Comparison of ENCODE assay signal across 13 cellular contexts in genomic region chr7:107857541-107857912, GRCh38. TPM values are rescaled to one million over a fixed set of nuclear protein-coding genes. Genes with fewer than 3 reads are reported as not detected.
DNase-seq lines count a peak whose midpoint lies in the region; ATAC-seq and TF ChIP-seq lines count a peak whose summit lies in the region.
"Had no signal": no experiment of that assay in that cellular context is flagged by ENCODE, and none has a peak within 500 bp of the region (broad histone marks: within the 10 kb centered on the region; RNA-seq: fewer than 3 reads in every experiment).

No MANE protein-coding gene starts in this region.

- H3K27ac ChIP-seq in CD8-positive, alpha-beta memory T cell (ENCODE audit: low read depth, low read length): peak overlapping the region; percentile 16
- H3K27ac ChIP-seq in psoas muscle: no peak overlapping the region
- H3K27ac ChIP-seq: coronary artery, SJCRH30 had no signal

- H3K4me3 Mint-ChIP-seq in CD8-positive, alpha-beta memory T cell: peak overlapping the region in 6 of 7 donors; percentile 55 to 76 (median 69)
- H3K4me3 Mint-ChIP-seq in central memory CD8-positive, alpha-beta T cell: peak overlapping the region; percentile 53
- peak overlapping the region; percentile 23 for H3K4me3 Mint-ChIP-seq in natural killer cell treated with Interleukin-12 subunit alpha and Interleukin-12 subunit beta and Interleukin-15 and Interleukin-18, amount 100 ng/mL, for 72 hours
- H3K4me3 Mint-ChIP-seq: stimulated activated naive B cell treated with anti-CD40 and anti-IgM and Interleukin-4, amounts not matched to agents 10 μg/mL and 1 μg/mL and 100 μg/mL, for 72 hours had no signal

- peak overlapping the region; percentile 82 to 97 (median 88) for H3K27ac Mint-ChIP-seq in CD8-positive, alpha-beta memory T cell
- H3K27ac Mint-ChIP-seq in central memory CD8-positive, alpha-beta T cell (ENCODE audit: low read depth): peak overlapping the region; percentile 88
- peak overlapping the region; percentile 18 to 40 for H3K27ac Mint-ChIP-seq in natural killer cell treated with Interleukin-12 subunit alpha and Interleukin-12 subunit beta and Interleukin-15 and Interleukin-18, amount 100 ng/mL, for 72 hours
- H3K27ac Mint-ChIP-seq: stimulated activated naive B cell treated with anti-CD40 and anti-IgM and Interleukin-4, amounts not matched to agents 10 μg/mL and 1 μg/mL and 100 μg/mL, for 72 hours had no signal

- POLR2A ChIA-PET in CD8-positive, alpha-beta memory T cell (lab: Charles Lee): interaction anchor here (1.3 to 1.9 kb wide), 3 partner anchors 11 to 114 kb away, joined by 3 to 10 read pairs (median 7); partner anchors contain the start of gene CBLL1

- H3K4me1 ChIP-seq in CD8-positive, alpha-beta memory T cell (ENCODE audit: insufficient read depth, low read length): peaks cover 23% of the 10 kb centered on the region
- peaks cover 20% of the 10 kb centered on the region for H3K4me1 ChIP-seq in psoas muscle
- H3K4me1 ChIP-seq: SJCRH30 had no signal

- H3K9me3 ChIP-seq in CD8-positive, alpha-beta memory T cell (ENCODE audit: low read length): no peaks in the 10 kb centered on the region
- H3K9me3 ChIP-seq in psoas muscle: no peaks in the 10 kb centered on the region
- H3K9me3 ChIP-seq: SJCRH30 had no signal

- no peak for TF ChIP-seq CTCF in psoas muscle (IDR thresholded peaks at IDR 0.05)

- intact Hi-C loops in psoas muscle (cut with DNase I): no loop called here

- H3K4me3 ChIP-seq in CD8-positive, alpha-beta memory T cell (ENCODE audit: low read length): no peak overlapping the region
- H3K4me3 ChIP-seq in psoas muscle: no peak overlapping the region
- H3K4me3 ChIP-seq: coronary artery, K562, SJCRH30 had no signal

- H3K27me3 ChIP-seq in CD8-positive, alpha-beta memory T cell (ENCODE audit: insufficient read depth, low read length, poor library complexity, severe bottlenecking): no peaks in the 10 kb centered on the region
- H3K27me3 ChIP-seq in psoas muscle (ENCODE audit: insufficient read depth in 3 of 3, low read length in 2 of 3): no peaks in the 10 kb centered on the region

- DNase-seq in CD8-positive, alpha-beta memory T cell: no peak
- DNase-seq in RPMI7951 (ENCODE audit: low read depth) (peak; percentile 24), NCI-H748 treated with DMSO at 0.1 percent for 48 hours (lab: John Stamatoyannopoulos, UW) (no peak), psoas muscle (no peak), NCI-H1694 (lab: John Stamatoyannopoulos, UW) (no peak)
- DNase-seq in central memory CD8-positive, alpha-beta T cell (ENCODE audit: low spot score in 2 of 2): no peak
- no peak for DNase-seq in natural killer cell treated with Interleukin-12 subunit alpha and Interleukin-12 subunit beta and Interleukin-15 and Interleukin-18, amount 100 ng/mL, for 72 hours (ENCODE audit: low spot score)
- DNase-seq: NCI-H2227 treated with DMSO at 0.1 percent for 48 hours; SJCRH30; stimulated activated naive B cell treated with anti-CD40 and anti-IgM and Interleukin-4, amounts not matched to agents 10 μg/mL and 1 μg/mL and 100 μg/mL, for 72 hours had no signal

- H3K27me3 Mint-ChIP-seq in CD8-positive, alpha-beta memory T cell: no peaks in the 10 kb centered on the region
- no peaks in the 10 kb centered on the region for H3K27me3 Mint-ChIP-seq in central memory CD8-positive, alpha-beta T cell
- H3K27me3 Mint-ChIP-seq in natural killer cell treated with Interleukin-12 subunit alpha and Interleukin-12 subunit beta and Interleukin-15 and Interleukin-18, amount 100 ng/mL, for 72 hours: no peaks in the 10 kb centered on the region
- H3K27me3 Mint-ChIP-seq: stimulated activated naive B cell treated with anti-CD40 and anti-IgM and Interleukin-4, amounts not matched to agents 10 μg/mL and 1 μg/mL and 100 μg/mL, for 72 hours had no signal

- H3K9me3 Mint-ChIP-seq in CD8-positive, alpha-beta memory T cell: no peaks in the 10 kb centered on the region
- H3K9me3 Mint-ChIP-seq in central memory CD8-positive, alpha-beta T cell: no peaks in the 10 kb centered on the region
- no peaks in the 10 kb centered on the region for H3K9me3 Mint-ChIP-seq in natural killer cell treated with Interleukin-12 subunit alpha and Interleukin-12 subunit beta and Interleukin-15 and Interleukin-18, amount 100 ng/mL, for 72 hours
- H3K9me3 Mint-ChIP-seq: stimulated activated naive B cell treated with anti-CD40 and anti-IgM and Interleukin-4, amounts not matched to agents 10 μg/mL and 1 μg/mL and 100 μg/mL, for 72 hours had no signal

- 56 to 68% (median 57%) methylated on average over 2 of the region's 2 CpGs for WGBS in psoas muscle, 3 donors

- H3K36me3 Mint-ChIP-seq in CD8-positive, alpha-beta memory T cell: peaks cover 0 to 13% (median 3%) of the 10 kb centered on the region in 3 donors
- no peaks in the 10 kb centered on the region for H3K36me3 Mint-ChIP-seq in central memory CD8-positive, alpha-beta T cell (ENCODE audit: insufficient read depth)
- no peaks in the 10 kb centered on the region for H3K36me3 Mint-ChIP-seq in natural killer cell treated with Interleukin-12 subunit alpha and Interleukin-12 subunit beta and Interleukin-15 and Interleukin-18, amount 100 ng/mL, for 72 hours
- H3K36me3 Mint-ChIP-seq: stimulated activated naive B cell treated with anti-CD40 and anti-IgM and Interleukin-4, amounts not matched to agents 10 μg/mL and 1 μg/mL and 100 μg/mL, for 72 hours had no signal

- CTCF ChIA-PET in CD8-positive, alpha-beta memory T cell (lab: Charles Lee): interaction anchor here (1.1 to 2.8 kb wide), 3 partner anchors 18 to 114 kb away, joined by 3 to 17 read pairs (median 10); partner anchors contain the start of gene CBLL1

- no peak for ATAC-seq in central memory CD8-positive, alpha-beta T cell (replicated peaks; ENCODE audit: extremely low read depth, poor library complexity, severe bottlenecking)
- no peak for ATAC-seq in natural killer cell treated with Interleukin-12 subunit alpha and Interleukin-12 subunit beta and Interleukin-15 and Interleukin-18, amount 100 ng/mL, for 72 hours
- ATAC-seq in psoas muscle: no peak
- ATAC-seq in HG02623 (IDR thresholded peaks at IDR 0.05; ENCODE audit: unreplicated experiment): no peak
- ATAC-seq: K562; stimulated activated naive B cell treated with anti-CD40 and anti-IgM and Interleukin-4, amounts not matched to agents 10 μg/mL and 1 μg/mL and 100 μg/mL, for 72 hours had no signal

- H3K36me3 ChIP-seq in CD8-positive, alpha-beta memory T cell (ENCODE audit: insufficient read depth, low read length): no peaks in the 10 kb centered on the region
- no peaks in the 10 kb centered on the region for H3K36me3 ChIP-seq in psoas muscle (ENCODE audit: insufficient read depth in 1 of 2, low read depth in 1 of 2)
- H3K36me3 ChIP-seq: SJCRH30 had no signal

- peaks cover 50 to 80% (median 77%) of the 10 kb centered on the region in 3 donors for H3K4me1 Mint-ChIP-seq in CD8-positive, alpha-beta memory T cell
- H3K4me1 Mint-ChIP-seq in central memory CD8-positive, alpha-beta T cell: peaks cover 26% of the 10 kb centered on the region
- H3K4me1 Mint-ChIP-seq in natural killer cell treated with Interleukin-12 subunit alpha and Interleukin-12 subunit beta and Interleukin-15 and Interleukin-18, amount 100 ng/mL, for 72 hours (ENCODE audit: low read depth in 2 of 2): peaks cover 23 to 24% of the 10 kb centered on the region in 2 donors

RNA-seq across cellular contexts. Expression of gene DLD, which starts 33.5 kb away (rescaled TPM):
- total RNA-seq in CD8-positive, alpha-beta memory T cell: 100 to 1,000 TPM; 121 TPM
- 53.4 TPM for polyA plus RNA-seq in CD8-positive, alpha-beta memory T cell
- total RNA-seq in RPMI7951 (2014; rRNA removed; shearing (Covaris generic)): 66.7 and 75.2 TPM in 2 replicates
- total RNA-seq in natural killer cell treated with Interleukin-12 subunit alpha and Interleukin-12 subunit beta and Interleukin-15 and Interleukin-18, amount 100 ng/mL, for 72 hours: 10 to 100 TPM; 67.7 to 85.5 TPM
- total RNA-seq in psoas muscle: 100 to 1,000 TPM; 148 to 219 (median 161) TPM
- 100 to 1,000 TPM; 136 to 284 (median 183) TPM for polyA plus RNA-seq in psoas muscle

RNA-seq across cellular contexts. Expression of gene SLC26A3, which starts 54.5 kb away (rescaled TPM):
- total RNA-seq in CD8-positive, alpha-beta memory T cell: not detected
- polyA plus RNA-seq in CD8-positive, alpha-beta memory T cell: not detected
- total RNA-seq in RPMI7951 (2014; rRNA removed; shearing (Covaris generic)): not detected in 2 replicates
- not detected for total RNA-seq in natural killer cell treated with Interleukin-12 subunit alpha and Interleukin-12 subunit beta and Interleukin-15 and Interleukin-18, amount 100 ng/mL, for 72 hours
- total RNA-seq in psoas muscle: under 1 TPM in 3 of 4 donors, not detected in 1; 0.10 to 0.29 (median 0.24) TPM
- under 1 TPM in 1 of 3 donors, not detected in 2; 0.12 TPM for polyA plus RNA-seq in psoas muscle
- total RNA-seq: SJCRH30 had no signal
- polyA plus RNA-seq: K562 had no signal

Comparison
In these comparisons a context has a peak if more than half of its experiments do, and no peak if none do; other contexts are left out.
1. H3K27ac Mint-ChIP-seq: peak in every context shown above with its lines; median percentile 88 in CD8-positive, alpha-beta memory T cell; 88 in central memory CD8-positive, alpha-beta T cell; 29 in natural killer cell treated with Interleukin-12 subunit alpha and Interleukin-12 subunit beta and Interleukin-15 and Interleukin-18, amount 100 ng/mL, for 72 hours.